In the genomic region with DNA sequence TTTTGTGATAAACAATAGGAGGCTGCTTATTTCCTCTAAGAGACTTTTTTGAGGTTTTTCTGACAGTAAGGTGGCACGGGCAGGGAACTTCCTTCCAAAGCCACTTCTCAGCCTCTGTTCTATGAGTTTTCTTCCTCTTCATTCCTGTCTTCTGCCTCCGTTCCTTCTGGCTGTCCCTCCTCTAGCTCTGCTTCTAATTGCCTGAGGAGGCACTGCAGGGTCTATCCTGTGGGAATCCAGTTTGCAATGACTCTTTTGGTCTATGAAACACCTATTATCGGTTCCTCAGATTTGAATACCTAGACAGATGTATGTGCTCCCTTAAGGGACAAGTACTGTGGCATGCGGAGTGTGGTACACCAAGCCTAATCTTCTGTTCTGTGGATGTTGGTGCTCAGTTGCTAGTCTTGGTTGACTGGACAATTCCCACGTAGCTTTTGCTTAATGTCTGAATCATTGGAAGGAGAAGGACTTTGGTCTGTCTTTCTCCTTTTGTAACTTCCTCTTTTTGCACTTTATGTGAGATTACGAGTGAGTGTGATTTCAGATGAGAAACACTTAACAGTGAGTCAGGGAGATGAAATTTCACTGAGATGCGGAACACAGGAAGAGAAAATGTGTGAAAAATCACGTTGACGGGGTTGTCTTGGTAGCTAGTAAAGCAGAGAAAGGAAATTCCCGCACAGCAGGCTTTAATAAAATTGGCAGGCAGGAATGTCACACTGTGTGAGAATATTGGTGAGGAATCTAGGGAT, we compare ENCODE assay signal across 9 cellular contexts.
DNase-seq lines count a peak whose midpoint lies in the region; ATAC-seq and TF ChIP-seq lines count a peak whose summit lies in the region.
"Had no signal": no experiment of that assay in that cellular context is flagged by ENCODE, and none has a peak within 500 bp of the region (broad histone marks: within the 10 kb centered on the region; RNA-seq: fewer than 3 reads in every experiment).

No MANE protein-coding gene starts in this region.

- peaks cover 25% of the 10 kb centered on the region for H3K4me1 ChIP-seq in smooth muscle cell (ENCODE audit: low read depth)

- H3K27ac Mint-ChIP-seq in activated CD8-positive, alpha-beta T cell treated with anti-CD3 and anti-CD28 coated beads for 36 hours = no peak overlapping the region

- peaks cover 6% of the 10 kb centered on the region for H3K4me1 Mint-ChIP-seq in activated CD8-positive, alpha-beta T cell treated with anti-CD3 and anti-CD28 coated beads for 36 hours (ENCODE audit: low read depth)

- WGBS in smooth muscle cell (ENCODE audit: low lambda C conversion rate) = 35% methylated on average over 10 of the region's 10 CpGs

- TF ChIP-seq CTCF in astrocyte of the cerebellum (IDR thresholded peaks at IDR 0.05; ENCODE audit: low read depth, low read length, missing control alignments) (peak; percentile 16), smooth muscle cell (IDR thresholded peaks at IDR 0.05; ENCODE audit: borderline replicate concordance, insufficient read depth, poor library complexity, severe bottlenecking) (no peak)
- TF ChIP-seq CTCF in activated CD8-positive, alpha-beta T cell treated with anti-CD3 and anti-CD28 coated beads for 36 hours (IDR thresholded peaks at IDR 0.05) = no peak

- no peaks in the 10 kb centered on the region for H3K9me3 Mint-ChIP-seq in activated CD8-positive, alpha-beta T cell treated with anti-CD3 and anti-CD28 coated beads for 36 hours

- POLR2A ChIA-PET in activated CD8-positive, alpha-beta T cell treated with anti-CD3 and anti-CD28 coated beads for 36 hours (lab: Charles Lee) = no interaction called here

- H3K9ac ChIP-seq in smooth muscle cell (ENCODE audit: low read depth) = no peak overlapping the region

- H3K27me3 Mint-ChIP-seq in activated CD8-positive, alpha-beta T cell treated with anti-CD3 and anti-CD28 coated beads for 36 hours = peaks cover 4% of the 10 kb centered on the region

- DNase-seq in astrocyte of the cerebellum (ENCODE audit: low read depth) (peak; percentile 91), smooth muscle cell (lab: John Stamatoyannopoulos, UW; ENCODE audit: unreplicated experiment) (no peak), H4 (ENCODE audit: low spot score) (no peak), NCI-H748 (lab: John Stamatoyannopoulos, UW; ENCODE audit: unreplicated experiment) (no peak)
- no peak for DNase-seq in activated CD8-positive, alpha-beta T cell treated with anti-CD3 and anti-CD28 coated beads for 36 hours
- DNase-seq: heart left ventricle had no signal

- ATAC-seq in GM19025 (IDR thresholded peaks at IDR 0.05; ENCODE audit: low read depth, unreplicated experiment) = peak; percentile 37
- ATAC-seq in HG03342 (IDR thresholded peaks at IDR 0.05; ENCODE audit: unreplicated experiment) = peak; percentile 50
- ATAC-seq in activated CD8-positive, alpha-beta T cell treated with anti-CD3 and anti-CD28 coated beads for 36 hours = no peak
- ATAC-seq in HG02973 (IDR thresholded peaks at IDR 0.05; ENCODE audit: unreplicated experiment) = no peak

- no peaks in the 10 kb centered on the region for H3K36me3 Mint-ChIP-seq in activated CD8-positive, alpha-beta T cell treated with anti-CD3 and anti-CD28 coated beads for 36 hours (ENCODE audit: low read depth)

- peak overlapping the region; percentile 6 for H2AFZ ChIP-seq in smooth muscle cell (ENCODE audit: low read depth)

- H3K4me3 ChIP-seq in astrocyte of the cerebellum (ENCODE audit: low read depth, low read length) (no peak overlapping the region), smooth muscle cell (no peak overlapping the region)
- H3K4me3 ChIP-seq: heart left ventricle had no signal

- H3K4me2 ChIP-seq in smooth muscle cell = peak overlapping the region; percentile 45

- H3F3A ChIP-seq in smooth muscle cell (ENCODE audit: low read depth) = peaks cover 4% of the 10 kb centered on the region

- peak overlapping the region; percentile 29 for H3K27ac ChIP-seq in smooth muscle cell (ENCODE audit: low read depth)

- CTCF ChIA-PET in activated CD8-positive, alpha-beta T cell treated with anti-CD3 and anti-CD28 coated beads for 36 hours (lab: Charles Lee) = no interaction called here

- in situ Hi-C loops in astrocyte of the cerebellum (cut with HindIII; ENCODE audit: low sequenced_read_pairs) = no loop called here

- intact Hi-C loops in activated CD8-positive, alpha-beta T cell treated with anti-CD3 and anti-CD28 coated beads for 36 hours (cut with micrococcal nuclease) = no loop called here

- no peak overlapping the region for H3K4me3 Mint-ChIP-seq in activated CD8-positive, alpha-beta T cell treated with anti-CD3 and anti-CD28 coated beads for 36 hours

- no peaks in the 10 kb centered on the region for H3K79me2 ChIP-seq in smooth muscle cell (ENCODE audit: low read depth)

- no peaks in the 10 kb centered on the region for H3K9me3 ChIP-seq in smooth muscle cell (replicated peaks; ENCODE audit: low read depth)
- H3K9me3 ChIP-seq: heart left ventricle had no signal

- no peaks in the 10 kb centered on the region for H3K27me3 ChIP-seq in smooth muscle cell (ENCODE audit: low read depth)
- H3K27me3 ChIP-seq: heart left ventricle had no signal

- H3K36me3 ChIP-seq in smooth muscle cell (ENCODE audit: low read depth) = no peaks in the 10 kb centered on the region
- H3K36me3 ChIP-seq: heart left ventricle had no signal

- no peaks in the 10 kb centered on the region for H4K20me1 ChIP-seq in smooth muscle cell (ENCODE audit: low read depth)

Comparison
In these comparisons a context has a peak if more than half of its experiments do, and no peak if none do; other contexts are left out.
1. ATAC-seq: peak in GM19025 (single experiment) and HG03342 (single experiment); none in activated CD8-positive, alpha-beta T cell treated with anti-CD3 and anti-CD28 coated beads for 36 hours (single experiment) and HG02973 (single experiment).